Comparison of ENCODE assay signal across 20 cellular contexts in the genomic region with DNA sequence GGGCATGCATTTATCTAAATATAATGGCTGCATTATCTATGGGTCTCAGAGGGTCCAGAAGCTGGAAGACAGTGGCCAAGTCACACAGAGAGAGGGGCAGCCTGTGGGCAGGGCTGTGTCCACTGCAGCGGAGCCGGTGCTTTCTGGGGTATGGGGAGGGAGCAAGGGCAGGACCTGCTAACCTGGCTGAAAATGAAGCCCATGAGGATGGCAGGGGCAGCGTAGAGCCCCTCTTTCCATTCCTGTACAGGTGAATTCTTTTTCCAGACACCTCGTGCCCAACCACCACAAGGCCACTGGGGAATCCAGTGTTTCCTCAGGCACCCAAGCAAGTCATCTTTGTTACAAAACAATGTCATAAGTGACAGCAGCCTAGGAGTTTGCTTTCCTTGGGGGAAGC.
DNase-seq lines count a peak whose midpoint lies in the region; ATAC-seq and TF ChIP-seq lines count a peak whose summit lies in the region.
"Had no signal": no experiment of that assay in that cellular context is flagged by ENCODE, and none has a peak within 500 bp of the region (broad histone marks: within the 10 kb centered on the region; RNA-seq: fewer than 3 reads in every experiment).

No MANE protein-coding gene starts in this region.

- TF ChIP-seq CTCF in natural killer cell (IDR thresholded peaks at IDR 0.05) (no peak), progenitor cell of endocrine pancreas (IDR thresholded peaks at IDR 0.05; ENCODE audit: unreplicated experiment) (no peak), CD14-positive monocyte (IDR thresholded peaks at IDR 0.05) (no peak)

- intact Hi-C loops in natural killer cell (cut with micrococcal nuclease): no loop called here
- intact Hi-C loops in CD14-positive monocyte (cut with micrococcal nuclease): no loop called here

- H3K4me1 Mint-ChIP-seq in natural killer cell treated with Interleukin-12 subunit alpha and Interleukin-12 subunit beta and Interleukin-15 and Interleukin-18, amount 100 ng/mL, for 72 hours (ENCODE audit: low read depth in 2 of 2): no peaks in the 10 kb centered on the region
- H3K4me1 Mint-ChIP-seq in natural killer cell: no peaks in the 10 kb centered on the region
- peaks cover 1% of the 10 kb centered on the region for H3K4me1 Mint-ChIP-seq in progenitor cell of endocrine pancreas (ENCODE audit: low read depth)
- H3K4me1 Mint-ChIP-seq in CD14-positive monocyte: no peaks in the 10 kb centered on the region
- H3K4me1 Mint-ChIP-seq: CD4-positive, alpha-beta memory T cell had no signal

- H3K27ac Mint-ChIP-seq in natural killer cell treated with Interleukin-12 subunit alpha and Interleukin-12 subunit beta and Interleukin-15 and Interleukin-18, amount 100 ng/mL, for 72 hours: no peak overlapping the region
- H3K27ac Mint-ChIP-seq in natural killer cell: no peak overlapping the region
- H3K27ac Mint-ChIP-seq in progenitor cell of endocrine pancreas: no peak overlapping the region
- no peak overlapping the region for H3K27ac Mint-ChIP-seq in CD14-positive monocyte
- H3K27ac Mint-ChIP-seq: CD4-positive, alpha-beta memory T cell; HFFc6 had no signal

- peaks cover 0 to 14% of the 10 kb centered on the region in 2 donors for H3K27me3 Mint-ChIP-seq in natural killer cell treated with Interleukin-12 subunit alpha and Interleukin-12 subunit beta and Interleukin-15 and Interleukin-18, amount 100 ng/mL, for 72 hours
- H3K27me3 Mint-ChIP-seq in natural killer cell (ENCODE audit: low read depth in 2 of 2): no peaks in the 10 kb centered on the region
- peaks cover 77% of the 10 kb centered on the region for H3K27me3 Mint-ChIP-seq in progenitor cell of endocrine pancreas
- H3K27me3 Mint-ChIP-seq in CD14-positive monocyte (ENCODE audit: low read depth in 3 of 3): peaks cover 0 to 4% (median 1%) of the 10 kb centered on the region in 3 donors

- no peak overlapping the region for H3K4me3 Mint-ChIP-seq in natural killer cell treated with Interleukin-12 subunit alpha and Interleukin-12 subunit beta and Interleukin-15 and Interleukin-18, amount 100 ng/mL, for 72 hours
- no peak overlapping the region for H3K4me3 Mint-ChIP-seq in natural killer cell
- no peak overlapping the region for H3K4me3 Mint-ChIP-seq in progenitor cell of endocrine pancreas (ENCODE audit: low read depth)
- H3K4me3 Mint-ChIP-seq in CD14-positive monocyte: no peak overlapping the region
- H3K4me3 Mint-ChIP-seq: CD4-positive, alpha-beta memory T cell; HFFc6 had no signal

- H3K36me3 Mint-ChIP-seq in natural killer cell treated with Interleukin-12 subunit alpha and Interleukin-12 subunit beta and Interleukin-15 and Interleukin-18, amount 100 ng/mL, for 72 hours: no peaks in the 10 kb centered on the region
- H3K36me3 Mint-ChIP-seq in natural killer cell: no peaks in the 10 kb centered on the region
- H3K36me3 Mint-ChIP-seq in progenitor cell of endocrine pancreas (ENCODE audit: insufficient read depth): no peaks in the 10 kb centered on the region
- H3K36me3 Mint-ChIP-seq in CD14-positive monocyte: no peaks in the 10 kb centered on the region
- H3K36me3 Mint-ChIP-seq: CD4-positive, alpha-beta memory T cell had no signal

- peak; percentile 12 for DNase-seq in natural killer cell treated with Interleukin-12 subunit alpha and Interleukin-12 subunit beta and Interleukin-15 and Interleukin-18, amount 100 ng/mL, for 72 hours (ENCODE audit: low spot score)
- DNase-seq in natural killer cell: no peak
- DNase-seq in islet precursor cell: peak; percentile 25
- peak; percentile 2 for DNase-seq in progenitor cell of endocrine pancreas (ENCODE audit: low spot score, unreplicated experiment)
- no peak for DNase-seq in stimulated activated CD4-positive, alpha-beta T cell treated with anti-CD3 and anti-CD28 coated beads, Interleukin-2, amount 100 ng/mL, for 24 hours
- no peak for DNase-seq in germinal center (ENCODE audit: low spot score)
- no peak for DNase-seq in CD14-positive monocyte (ENCODE audit: low spot score)
- DNase-seq: 8988T; ACHN; AML-193; BE2C; Calu3; CD4-positive, alpha-beta memory T cell; COR-L47; DMS53; DMS79 treated with DMSO at 0.1 percent for 48 hours; GF-D8; GOT3; HFFc6 had no signal

- ATAC-seq in natural killer cell treated with Interleukin-12 subunit alpha and Interleukin-12 subunit beta and Interleukin-15 and Interleukin-18, amount 100 ng/mL, for 72 hours: no peak
- ATAC-seq in natural killer cell: no peak
- ATAC-seq: A549 had no signal

- no peaks in the 10 kb centered on the region for H3K9me3 Mint-ChIP-seq in natural killer cell treated with Interleukin-12 subunit alpha and Interleukin-12 subunit beta and Interleukin-15 and Interleukin-18, amount 100 ng/mL, for 72 hours
- no peaks in the 10 kb centered on the region for H3K9me3 Mint-ChIP-seq in natural killer cell
- no peaks in the 10 kb centered on the region for H3K9me3 Mint-ChIP-seq in progenitor cell of endocrine pancreas (ENCODE audit: low read depth)
- H3K9me3 Mint-ChIP-seq in CD14-positive monocyte: peaks cover 0 to 5% (median 0%) of the 10 kb centered on the region in 7 donors

Comparison
In these comparisons a context has a peak if more than half of its experiments do, and no peak if none do; other contexts are left out.
1. DNase-seq: peak in natural killer cell treated with Interleukin-12 subunit alpha and Interleukin-12 subunit beta and Interleukin-15 and Interleukin-18, amount 100 ng/mL, for 72 hours (single experiment), islet precursor cell (single experiment) and progenitor cell of endocrine pancreas (single experiment); none in natural killer cell (single experiment), stimulated activated CD4-positive, alpha-beta T cell treated with anti-CD3 and anti-CD28 coated beads, Interleukin-2, amount 100 ng/mL, for 24 hours (0 of 2), germinal center (single experiment) and CD14-positive monocyte (single experiment).